Comparison of ENCODE assay signal across 21 cellular contexts in genomic region chr2:159471340-159471739, GRCh38.
"Had no signal": no experiment of that assay in that cellular context is flagged by ENCODE, and none has a peak within 500 bp of the region (broad histone marks: within the 10 kb centered on the region; RNA-seq: fewer than 3 reads in every experiment).

No MANE protein-coding gene starts in this region.

- H3K36me3 ChIP-seq: ovary, thoracic aorta had no signal

- ATAC-seq: esophagus mucosa, heart left ventricle, left lobe of liver had no signal

- H3K4me3 ChIP-seq: coronary artery, dorsolateral prefrontal cortex, heart left ventricle, ovary, right atrium auricular region, stomach, thoracic aorta, transverse colon had no signal

- H3K27ac ChIP-seq: coronary artery, dorsolateral prefrontal cortex, heart left ventricle, ovary, right atrium auricular region, stomach, thoracic aorta, transverse colon had no signal

- H3K27me3 ChIP-seq: dorsolateral prefrontal cortex, heart left ventricle, ovary, right atrium auricular region, stomach, transverse colon had no signal

- DNase-seq: dorsolateral prefrontal cortex; effector CD8-positive, alpha-beta T cell; heart left ventricle; hypothalamus; kidney glomerular epithelial cell; mammary epithelial cell; naive B cell; nucleus accumbens; ovary; small intestine; stimulated activated CD4-positive, alpha-beta T cell treated with anti-CD3 and anti-CD28 coated beads, Interleukin-12 subunit alpha, Interleukin-12 subunit beta, amount 100 ng/mL, for 4 hours; stimulated activated naive CD4-positive, alpha-beta T cell; stomach; substantia nigra; transverse colon had no signal

- H3K4me3 Mint-ChIP-seq: naive B cell, neural crest cell had no signal

- H3K9me3 ChIP-seq: ovary, right atrium auricular region, thoracic aorta, transverse colon had no signal

- H3K4me1 ChIP-seq: right atrium auricular region, stomach, transverse colon had no signal

- H3K27me3 Mint-ChIP-seq: naive B cell had no signal
